ENCODE assay signal across 8 cellular contexts in the genomic region with DNA sequence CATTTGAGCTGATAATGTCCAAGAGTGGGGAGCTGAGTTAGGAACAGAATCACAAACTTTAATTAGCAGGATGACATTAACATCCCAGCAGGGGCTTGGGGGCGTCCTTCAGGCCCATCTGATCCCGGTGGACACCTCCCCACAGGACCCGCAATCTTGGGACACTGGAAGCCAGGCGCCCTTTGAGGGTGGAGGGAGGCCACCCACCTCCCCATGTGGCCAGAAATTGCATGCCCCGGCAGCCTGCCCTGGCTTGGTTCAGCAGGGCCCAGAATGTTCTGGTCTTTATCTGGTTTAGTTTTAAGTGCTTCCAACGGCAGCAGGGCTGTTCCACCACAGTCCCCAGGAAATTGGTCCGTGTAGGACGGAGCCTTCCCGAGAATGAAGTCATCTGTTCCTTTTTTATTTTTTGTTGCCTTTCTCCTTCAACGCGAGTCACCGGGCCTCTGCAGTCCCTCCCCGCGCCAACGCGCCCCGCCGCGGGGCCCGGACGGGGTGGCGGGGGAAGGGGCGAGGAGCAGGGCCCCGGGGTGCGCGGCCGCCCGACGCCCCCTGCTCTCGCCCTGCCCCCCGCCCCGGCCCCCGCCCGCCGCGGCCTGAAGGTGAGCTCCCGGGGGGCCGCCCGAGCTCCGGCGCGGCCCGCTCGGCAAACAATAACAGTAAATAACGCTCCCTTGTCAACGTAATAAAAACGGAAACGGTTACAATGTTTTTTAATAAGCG.
A peak's percentile ranks its signal among the peaks of the same experiment; 100 is the strongest.
DNase-seq lines count a peak whose midpoint lies in the region; ATAC-seq and TF ChIP-seq lines count a peak whose summit lies in the region.

No MANE protein-coding gene starts in this region.

- H3K4me1 ChIP-seq in PC-3 (ENCODE audit: insufficient read depth, low read length), result peaks cover 18% of the 10 kb centered on the region
- peaks cover 2% of the 10 kb centered on the region for H3K4me1 ChIP-seq in urinary bladder (ENCODE audit: insufficient read depth)

- H3K27me3 ChIP-seq in PC-3 (ENCODE audit: low read length), result no peaks in the 10 kb centered on the region

- no peaks in the 10 kb centered on the region for H3K79me2 ChIP-seq in PC-3 (ENCODE audit: low read length)

- intact Hi-C loops in PC-3 (cut with micrococcal nuclease) (loop anchor here (5.0 kb wide), 2 partner anchors 84 to 199 kb away; no protein-coding TSS in a partner anchor), Right ventricle myocardium superior (cut with DNase I) (loop anchor here (2.0 to 5.0 kb wide), 2 partner anchors 78 to 84 kb away; no protein-coding TSS in a partner anchor)

- BruUV-seq in PC-3 (replicated peaks; lab: Mats Ljungman, UMichigan), result TSS peak; percentile 94

- H3K4me1 Mint-ChIP-seq in activated naive CD8-positive, alpha-beta T cell (ENCODE audit: low read depth), result peaks cover 27% of the 10 kb centered on the region

- peak overlapping the region; percentile 71 for H2AFZ ChIP-seq in PC-3 (ENCODE audit: low read length)

- H3K27ac ChIP-seq in PC-3 (ENCODE audit: low read length) (peak overlapping the region; percentile 93), urinary bladder (ENCODE audit: low read depth) (peak overlapping the region; percentile 96)

- no peaks in the 10 kb centered on the region for H3K9me3 Mint-ChIP-seq in activated naive CD8-positive, alpha-beta T cell (ENCODE audit: low read depth)

- H3K9me2 ChIP-seq in PC-3 (replicated peaks; ENCODE audit: low read length), result no peaks in the 10 kb centered on the region

- peak overlapping the region; percentile 93 for H3K9ac ChIP-seq in PC-3 (ENCODE audit: low read length)

- POLR2A ChIA-PET in PC-3 (lab: Charles Lee; ENCODE audit: unreplicated experiment), result interaction anchor here (0.6 to 0.9 kb wide), 5 partner anchors 47 to 1502 kb away, joined by 5 to 12 read pairs (median 7); no protein-coding TSS in a partner anchor

- ATAC-seq in GM18868 (IDR thresholded peaks at IDR 0.05; ENCODE audit: unreplicated experiment) (peak; percentile 22), HG03159 (IDR thresholded peaks at IDR 0.05; ENCODE audit: unreplicated experiment) (peak; percentile 28), PC-3 (peak; percentile 51), Right ventricle myocardium superior (ENCODE audit: poor library complexity) (peak; percentile 59), omental fat pad (ENCODE audit: low FRiP score) (peak; percentile 42)

- peak; percentile 67 for DNase-seq in AG08396 (ENCODE audit: low spot score)
- DNase-seq in PC-3, result peak; percentile 50
- DNase-seq in Right ventricle myocardium superior, result peak; percentile 83
- DNase-seq in omental fat pad (ENCODE audit: low spot score), result no peak

- no peaks in the 10 kb centered on the region for H3K9me3 ChIP-seq in PC-3 (ENCODE audit: low read length)

- H3K36me3 ChIP-seq in PC-3 (ENCODE audit: low read depth, low read length) (no peaks in the 10 kb centered on the region), urinary bladder (ENCODE audit: insufficient read depth) (no peaks in the 10 kb centered on the region)

- no peaks in the 10 kb centered on the region for H3K27me3 Mint-ChIP-seq in activated naive CD8-positive, alpha-beta T cell

- peak overlapping the region; percentile 81 for H3K4me3 Mint-ChIP-seq in activated naive CD8-positive, alpha-beta T cell

- H3F3A ChIP-seq in PC-3 (ENCODE audit: low read length, unreplicated experiment), result no peaks in the 10 kb centered on the region

- H3K36me3 Mint-ChIP-seq in activated naive CD8-positive, alpha-beta T cell, result peaks cover 3% of the 10 kb centered on the region

- 2% methylated on average over 49 of the region's 49 CpGs for WGBS in urinary bladder

- H3K4me3 ChIP-seq in PC-3 (ENCODE audit: low read length), result peak overlapping the region; percentile 64
- peak overlapping the region; percentile 35 for H3K4me3 ChIP-seq in urinary bladder (ENCODE audit: low read depth, low read length)

- H3K4me2 ChIP-seq in PC-3 (ENCODE audit: low read length), result peak overlapping the region; percentile 89

- H4K20me1 ChIP-seq in PC-3 (ENCODE audit: low read length), result no peaks in the 10 kb centered on the region

- H3K27ac Mint-ChIP-seq in activated naive CD8-positive, alpha-beta T cell, result peak overlapping the region; percentile 94

- TF ChIP-seq CTCF in PC-3 (conservative IDR thresholded peaks at IDR 0.05; ENCODE audit: low read depth, low read length), result no peak
- TF ChIP-seq CTCF in omental fat pad (IDR thresholded peaks at IDR 0.05), result no peak

- CTCF ChIA-PET in PC-3 (lab: Charles Lee), result interaction anchor here (0.6 kb wide), 2 partner anchors 238 to 273 kb away, joined by 5 to 8 read pairs; no protein-coding TSS in a partner anchor
